ENCODE assay signal across 2 cellular contexts in the genomic region with DNA sequence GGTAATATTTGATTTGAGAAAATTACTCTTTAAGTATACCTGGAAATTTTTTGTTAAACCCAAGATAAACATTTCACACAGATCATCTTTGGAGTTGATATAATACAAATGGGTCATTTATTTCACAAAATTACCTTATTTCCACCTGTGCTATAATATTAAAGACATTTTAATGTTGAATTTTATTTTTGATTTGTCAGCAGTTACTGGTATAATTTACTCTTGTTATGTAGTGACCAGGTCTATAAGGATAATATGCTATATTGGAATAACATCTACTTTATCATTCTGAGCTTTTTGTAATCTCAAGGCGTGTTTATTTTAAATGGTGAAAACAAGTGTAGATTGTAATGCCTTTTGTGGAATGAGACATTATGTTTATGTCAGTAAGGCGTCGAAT.
TF ChIP-seq lines count a peak whose summit lies in the region.

No MANE protein-coding gene starts in this region.

TF ChIP-seq in A549, 52 proteins besides CTCF, POLR2A, EP300 and RAD21:
- TF ChIP-seq ZFP36 (IDR thresholded peaks at IDR 0.05; ENCODE audit: borderline replicate concordance, partially characterized antibody) (no peak), MAFK (IDR thresholded peaks at IDR 0.05; ENCODE audit: partially characterized antibody) (peak; percentile 81)

TF ChIP-seq in IMR-90, 13 proteins besides CTCF, POLR2A, EP300 and RAD21:
- TF ChIP-seq FOS (IDR thresholded peaks at IDR 0.05; ENCODE audit: low read depth, low read length) (no peak), MAFK (IDR thresholded peaks at IDR 0.05; ENCODE audit: low read depth, low read length) (peak; percentile 77)
